ENCODE assay signal across 8 cellular contexts in the genomic region with DNA sequence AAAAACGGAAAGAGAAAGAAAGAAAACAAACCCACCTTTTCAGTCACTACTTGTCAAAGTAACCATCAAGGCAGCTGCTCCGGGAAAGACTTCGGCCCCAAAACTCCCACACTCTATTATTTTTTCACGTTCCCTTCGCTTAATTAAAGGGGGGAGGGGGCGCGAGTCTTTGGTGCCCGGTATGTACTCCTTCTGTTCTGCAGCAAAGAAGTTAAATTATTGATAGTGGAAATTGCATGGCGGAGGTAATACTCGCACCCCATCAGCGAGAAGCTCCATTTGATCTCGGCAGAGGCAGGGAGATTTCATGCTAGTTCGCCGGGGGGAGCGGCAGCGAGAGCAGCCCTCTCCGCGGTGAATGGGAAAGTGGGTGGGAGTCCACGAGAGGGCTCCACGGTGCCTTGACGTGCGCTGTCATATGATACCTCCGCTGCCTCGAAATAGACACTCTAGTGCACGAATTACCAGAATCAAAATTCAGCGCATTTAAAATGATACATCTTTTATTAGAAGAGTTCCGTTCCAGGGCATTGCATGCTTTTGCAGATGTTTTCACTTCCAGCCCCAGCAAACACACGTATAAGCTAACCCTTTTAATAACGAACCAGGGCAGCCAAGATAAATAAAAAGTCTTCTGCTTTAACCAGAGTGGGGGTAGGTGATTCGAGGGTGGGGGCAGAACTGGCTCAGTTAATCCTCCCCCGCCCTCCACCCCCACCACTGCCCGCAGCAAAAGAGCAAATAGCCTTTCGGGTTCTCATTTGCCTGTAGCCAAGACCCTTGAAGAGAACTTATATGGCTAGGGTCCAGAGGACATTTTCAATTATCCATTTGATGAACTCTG. TPM values are rescaled to one million over a fixed set of nuclear protein-coding genes. Genes with fewer than 3 reads are reported as not detected.
A peak's percentile ranks its signal among the peaks of the same experiment; 100 is the strongest.
DNase-seq lines count a peak whose midpoint lies in the region; ATAC-seq, FAIRE-seq and TF ChIP-seq lines count a peak whose summit lies in the region.

No MANE protein-coding gene starts in this region.

- no peaks in the 10 kb centered on the region for H3K9me1 ChIP-seq in keratinocyte (ENCODE audit: control insufficient read depth, extremely low read depth, insufficient read depth, low read length)

- no peaks in the 10 kb centered on the region for H3K36me3 ChIP-seq in BE2C
- H3K36me3 ChIP-seq in keratinocyte (ENCODE audit: control insufficient read depth in 2 of 2, extremely low read depth in 1 of 2, insufficient read depth in 2 of 2, low read length in 2 of 2): no peaks in the 10 kb centered on the region
- H3K36me3 ChIP-seq in stomach: no peaks in the 10 kb centered on the region

- H4K20me1 ChIP-seq in keratinocyte (ENCODE audit: control insufficient read depth, extremely low read depth, insufficient read depth, low read length): no peaks in the 10 kb centered on the region

- no peak overlapping the region for H3K9ac ChIP-seq in keratinocyte (ENCODE audit: control insufficient read depth, extremely low read depth, insufficient read depth, low read length)

- H3K4me2 ChIP-seq in keratinocyte (ENCODE audit: control insufficient read depth, extremely low read depth, insufficient read depth, low read depth, low read length): peak overlapping the region; percentile 98

- ATAC-seq in GM18517 (IDR thresholded peaks at IDR 0.05; ENCODE audit: unreplicated experiment) (peak; percentile 39), HG03439 (IDR thresholded peaks at IDR 0.05; ENCODE audit: unreplicated experiment) (no peak)

- no peak overlapping the region for H3K27ac ChIP-seq in keratinocyte (ENCODE audit: control insufficient read depth, insufficient read depth, low read length)
- H3K27ac ChIP-seq in stomach: no peak overlapping the region

- TF ChIP-seq POLR2A in stomach (IDR thresholded peaks at IDR 0.05): no peak

- H3K4me1 ChIP-seq in BE2C (no peaks in the 10 kb centered on the region), keratinocyte (ENCODE audit: control insufficient read depth, extremely low read depth, insufficient read depth, low read length) (peaks cover 15% of the 10 kb centered on the region), stomach (peaks cover 21 to 36% (median 34%) of the 10 kb centered on the region in 4 donors)

- DNase-seq in BE2C (no peak), MV-4-11 (lab: John Stamatoyannopoulos, UW) (peak; percentile 43), astrocyte of the hippocampus (ENCODE audit: low read depth, low spot score) (peak; percentile 79), keratinocyte (ENCODE audit: low read depth, low spot score) (no peak), stomach (no peak)
- DNase-seq in activated effector memory CD4-positive, alpha-beta T cell treated with anti-CD3 and anti-CD28 coated beads, Interleukin-2, amount 50 U/mL, for 16 hours: no peak

- peak; percentile 10; the same call in 1 of the 2 replicates for TF ChIP-seq CTCF in BE2C (IDR thresholded peaks at IDR 0.05; ENCODE audit: low read depth, low read length)
- peak in 2 of 3 experiments; percentile 7 to 39 for TF ChIP-seq CTCF in keratinocyte (optimal IDR thresholded peaks at IDR 0.05 in 1 of 3, IDR thresholded peaks at IDR 0.05 in 1 of 3, conservative IDR thresholded peaks at IDR 0.05 in 1 of 3; ENCODE audit: extremely low read depth in 1 of 3, insufficient read depth in 2 of 3, low read length in 3 of 3)
- no peak for TF ChIP-seq CTCF in stomach (IDR thresholded peaks at IDR 0.05)

- H3K9me3 ChIP-seq in BE2C: no peaks in the 10 kb centered on the region
- no peaks in the 10 kb centered on the region for H3K9me3 ChIP-seq in keratinocyte (ENCODE audit: control insufficient read depth, low read depth, low read length)
- no peaks in the 10 kb centered on the region for H3K9me3 ChIP-seq in stomach

- H3K27me3 ChIP-seq in BE2C (peaks cover 35% of the 10 kb centered on the region), keratinocyte (ENCODE audit: control insufficient read depth, extremely low read depth, insufficient read depth, low read length) (peaks cover 53% of the 10 kb centered on the region), stomach (peaks cover 0 to 75% (median 41%) of the 10 kb centered on the region in 3 donors)

- 1 to 2% (median 1%) methylated on average over 33 of the region's 33 CpGs for WGBS in stomach, 5 donors

- no peak for TF ChIP-seq EP300 in stomach (IDR thresholded peaks at IDR 0.05)

- intact Hi-C loops in stomach (cut with DNase I; ENCODE audit: low total_unique reads): no loop called here

- H3K79me2 ChIP-seq in keratinocyte (ENCODE audit: control insufficient read depth, insufficient read depth, low read length): no peaks in the 10 kb centered on the region

- dilution Hi-C loops in keratinocyte (cut with MboI; ENCODE audit: extremely low pct_ligation_motif_present, low sequenced_read_pairs): no loop called here

- peak overlapping the region; percentile 55 for H3K4me3 ChIP-seq in BE2C (ENCODE audit: low read depth, low read length)
- peak overlapping the region in 2 of 3 experiments; percentile 71 for H3K4me3 ChIP-seq in keratinocyte (ENCODE audit: control insufficient read depth in 2 of 3, extremely low read depth in 1 of 3, insufficient read depth in 2 of 3, low read depth in 1 of 3, low read length in 3 of 3)
- H3K4me3 ChIP-seq in stomach: peak overlapping the region; percentile 48 to 68 (median 60)

- FAIRE-seq in keratinocyte (lab: Jason Lieb, UNC): no peak

- H2AFZ ChIP-seq in keratinocyte (ENCODE audit: control insufficient read depth, low read length): peak overlapping the region; percentile 59

RNA-seq across cellular contexts. Expression of a gene that starts 1.2 kb away (rescaled TPM):
- 0.73 TPM for polyA plus RNA-seq in BE2C (2012; ENCODE audit: insufficient read depth, insufficient read length, low read depth)
- polyA plus RNA-seq in keratinocyte: 0.14 to 0.49 TPM (median 0.35 TPM) in 3 replicates
- polyA plus RNA-seq in keratinocyte (2011; ENCODE audit: low read depth): 0.71 TPM
- polyA plus RNA-seq in keratinocyte (2011; cell fraction: cytosol; rRNA removed): 0.18 and 0.30 TPM in 2 replicates
- polyA plus RNA-seq in keratinocyte (2011; cell fraction: nucleus; rRNA removed): 0.36 and 0.59 TPM in 2 replicates
- polyA plus RNA-seq in keratinocyte (2012; ENCODE audit: low replicate concordance): 0.10 and 0.85 TPM in 2 replicates
- 0.10 to 0.46 TPM in 2 of 3 replicates, not detected in the other for polyA minus RNA-seq in keratinocyte
- polyA minus RNA-seq in keratinocyte (2011; cell fraction: cytosol; rRNA and poly(A)+ RNA removed): not detected
- polyA minus RNA-seq in keratinocyte (2011; cell fraction: nucleus; rRNA and poly(A)+ RNA removed): 0.31 and 0.32 TPM in 2 replicates
- 1 to 10 TPM in 2 of 5 donors, under 1 TPM in 2, not detected in 1; under 0.01 to 1.7 (median 0.72) TPM for total RNA-seq in stomach
- under 1 TPM; 0.33 to 0.92 (median 0.81) TPM for polyA plus RNA-seq in stomach

Comparison
In these comparisons a context has a peak if more than half of its experiments do, and no peak if none do; other contexts are left out.
1. DNase-seq: peak in MV-4-11 (single experiment) and astrocyte of the hippocampus (single experiment); none in BE2C (single experiment), keratinocyte (single experiment), stomach (single experiment) and activated effector memory CD4-positive, alpha-beta T cell treated with anti-CD3 and anti-CD28 coated beads, Interleukin-2, amount 50 U/mL, for 16 hours (single experiment).
2. CTCF ChIP-seq: peak in BE2C (single experiment) and keratinocyte (2 of 3); none in stomach (0 of 7).
3. Peak in every context shown above with its lines, with median percentiles within 50 percentile points of each other: H3K4me3 ChIP-seq.